ENCODE assay signal across 8 cellular contexts in the genomic region with DNA sequence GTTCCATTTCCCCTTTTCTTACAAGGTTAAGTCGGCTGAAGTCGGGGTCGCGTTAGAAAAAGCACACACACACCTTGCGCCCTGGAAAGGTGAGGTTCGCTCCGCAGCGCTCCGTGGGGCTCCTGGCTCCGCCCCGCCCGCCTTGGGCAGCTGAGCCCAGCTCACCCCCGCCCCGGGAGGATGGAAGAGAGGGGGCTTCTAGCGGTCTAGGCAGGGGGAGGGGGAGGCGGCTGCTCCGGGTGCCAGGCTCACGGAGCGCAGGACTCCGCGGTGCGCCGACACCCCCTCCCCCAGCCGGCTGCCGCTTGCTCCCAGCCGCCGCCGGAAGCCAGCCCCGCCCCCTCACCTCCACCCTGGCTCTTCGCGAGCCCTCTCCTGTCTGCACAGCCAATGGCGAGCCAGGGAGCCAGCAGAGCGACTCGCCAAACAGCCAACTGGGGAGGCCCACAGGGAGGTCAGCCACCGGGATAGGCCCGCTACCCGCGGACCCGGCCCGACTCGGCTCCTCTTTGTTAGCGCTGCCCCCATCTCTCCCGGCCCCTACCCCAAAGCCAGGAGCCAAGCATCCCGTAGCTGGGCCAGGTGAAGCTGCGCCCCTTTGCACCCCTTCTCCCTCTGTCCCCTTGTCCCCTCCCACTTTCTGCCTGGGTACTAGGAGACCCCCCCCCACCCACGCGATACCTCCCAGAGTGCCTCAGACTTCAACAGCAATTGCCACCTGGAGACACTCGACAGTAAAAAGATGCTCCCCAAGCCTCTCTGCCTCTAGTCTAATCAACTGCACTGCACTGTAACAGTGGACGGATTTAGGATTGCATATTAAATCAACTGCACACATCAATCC. TPM values are rescaled to one million over a fixed set of nuclear protein-coding genes. Genes with fewer than 3 reads are reported as not detected.
DNase-seq lines count a peak whose midpoint lies in the region; ATAC-seq and TF ChIP-seq lines count a peak whose summit lies in the region.

No MANE protein-coding gene starts in this region.

- peaks cover 0 to 6% (median under 1%) of the 10 kb centered on the region in 11 experiments; a peak in 4 of 22 replicates for H3K36me3 ChIP-seq in BLaER1 treated with 17β-estradiol and CSF1 and Interleukin-3, amounts not matched to agents 10 nM and 100 nM
- no peaks in the 10 kb centered on the region for H3K36me3 ChIP-seq in liver (ENCODE audit: control insufficient read depth in 4 of 4, insufficient read depth in 3 of 4, low read depth in 1 of 4, low read length in 3 of 4)

- H3K27me3 ChIP-seq in BLaER1 treated with 17β-estradiol and CSF1 and Interleukin-3, amounts not matched to agents 10 nM and 100 nM = no peaks in the 10 kb centered on the region
- no peaks in the 10 kb centered on the region for H3K27me3 ChIP-seq in liver (ENCODE audit: control insufficient read depth in 4 of 4, insufficient read depth in 4 of 4, low read length in 3 of 4)

- DNase-seq in NCI-H526 treated with DMSO at 0.1 percent for 48 hours (lab: John Stamatoyannopoulos, UW) (peak; percentile 98), dermis blood vessel endothelial cell (peak; percentile 98)
- peak; percentile 88 to 94 for DNase-seq in activated CD4-positive, alpha-beta T cell treated with anti-CD3 and anti-CD28 coated beads, Interleukin-2, amount 50 U/mL, for 24 hours (ENCODE audit: low read depth in 1 of 2, low spot score in 1 of 2)
- DNase-seq in stimulated activated CD4-positive, alpha-beta T cell treated with anti-CD3 and anti-CD28 coated beads, Interleukin-4, amount 100 ng/mL, for 1 hour = peak; percentile 97

- ATAC-seq in GM19351 (IDR thresholded peaks at IDR 0.05; ENCODE audit: unreplicated experiment) (peak; percentile 99), HG03520 (IDR thresholded peaks at IDR 0.05; ENCODE audit: unreplicated experiment) (peak; percentile 94)

- peak overlapping the region; percentile 71 to 98 (median 89) for H3K4me2 ChIP-seq in BLaER1 treated with 17β-estradiol and CSF1 and Interleukin-3, amounts not matched to agents 10 nM and 100 nM

- peak in 1 of 2 donors; percentile 21 for TF ChIP-seq RAD21 in liver (IDR thresholded peaks at IDR 0.05)

- H3K4me1 ChIP-seq in BLaER1 treated with 17β-estradiol and CSF1 and Interleukin-3, amounts not matched to agents 10 nM and 100 nM = peaks cover 42 to 59% (median 53%) of the 10 kb centered on the region in 10 experiments
- peaks cover 6 to 22% (median 8%) of the 10 kb centered on the region in 4 donors for H3K4me1 ChIP-seq in liver (ENCODE audit: control insufficient read depth in 4 of 4, insufficient read depth in 4 of 4, low read length in 3 of 4)

- no peaks in the 10 kb centered on the region for H3K9me3 ChIP-seq in BLaER1 treated with 17β-estradiol and CSF1 and Interleukin-3, amounts not matched to agents 10 nM and 100 nM (replicated peaks in 1 of 11)
- H3K9me3 ChIP-seq in liver (ENCODE audit: control insufficient read depth in 4 of 4, low read length in 3 of 4) = no peaks in the 10 kb centered on the region

- peaks cover 0 to 32% (median 15%) of the 10 kb centered on the region in 11 experiments; a peak in 10 of 22 replicates for H4K20me1 ChIP-seq in BLaER1 treated with 17β-estradiol and CSF1 and Interleukin-3, amounts not matched to agents 10 nM and 100 nM

- WGBS in liver = under 1% methylated on average over 49 of the region's 49 CpGs

- no peak for TF ChIP-seq CTCF in liver (IDR thresholded peaks at IDR 0.05; ENCODE audit: low read depth, low read length, missing input control)

- peak overlapping the region; percentile 78 to 91 (median 86) for H3K27ac ChIP-seq in BLaER1 treated with 17β-estradiol and CSF1 and Interleukin-3, amounts not matched to agents 10 nM and 100 nM
- peak overlapping the region; percentile 68 to 96 for H3K27ac ChIP-seq in liver (ENCODE audit: low read depth in 1 of 2, low read length in 2 of 2)

- peak overlapping the region; percentile 81 to 92 (median 87) for H3K9ac ChIP-seq in BLaER1 treated with 17β-estradiol and CSF1 and Interleukin-3, amounts not matched to agents 10 nM and 100 nM
- peak overlapping the region; percentile 81 to 91 for H3K9ac ChIP-seq in liver (ENCODE audit: low read depth in 1 of 2, low read length in 2 of 2)

- H3K4me3 ChIP-seq in BLaER1 treated with 17β-estradiol and CSF1 and Interleukin-3, amounts not matched to agents 10 nM and 100 nM = peak overlapping the region; percentile 68 to 93 (median 86)
- peak overlapping the region; percentile 77 to 88 (median 85) for H3K4me3 ChIP-seq in liver (ENCODE audit: low read depth in 1 of 3, low read length in 3 of 3)

TF ChIP-seq in liver, 16 proteins besides CTCF, POLR2A, EP300 and RAD21:
- peak in 1 of 2 donors; percentile 63 for TF ChIP-seq EGR1 (IDR thresholded peaks at IDR 0.05; ENCODE audit: low read depth in 2 of 2)
- peak; percentile 42 to 81 for TF ChIP-seq GABPA (IDR thresholded peaks at IDR 0.05 in 1 of 2, conservative IDR thresholded peaks at IDR 0.05 in 1 of 2)
- no peak for TF ChIP-seq FOXA1 (IDR thresholded peaks at IDR 0.05)
- peak; percentile 86 for TF ChIP-seq SP1 (IDR thresholded peaks at IDR 0.05)
- peak; percentile 1 for TF ChIP-seq YY1 (IDR thresholded peaks at IDR 0.05)
- peak; percentile 32 for TF ChIP-seq NR2F2 (IDR thresholded peaks at IDR 0.05)
- TF ChIP-seq RXRA (IDR thresholded peaks at IDR 0.05) = peak in 1 of 2 donors; percentile 41
- no peak for TF ChIP-seq JUND (IDR thresholded peaks at IDR 0.05)

RNA-seq across cellular contexts. Expression of a gene that starts 30.2 kb away (rescaled TPM):
- 9.5 and 14.6 TPM in 2 replicates for total RNA-seq in dermis blood vessel endothelial cell
- 1 to 10 TPM; 2.8 to 4.2 TPM for total RNA-seq in liver
- 1 to 10 TPM; 4.0 to 5.4 TPM for polyA plus RNA-seq in liver

RNA-seq across cellular contexts. Expression of a gene that starts 42.5 kb away (rescaled TPM):
- total RNA-seq in dermis blood vessel endothelial cell (37.8 and 49.1 TPM in 2 replicates), liver (10 to 100 TPM; 17.3 to 30.8 TPM)
- 10 to 100 TPM; 28.1 to 34.5 TPM for polyA plus RNA-seq in liver

Comparison
In these comparisons a context has a peak if more than half of its experiments do, and no peak if none do; other contexts are left out.
1. Peak in every context shown above with its lines: DNase-seq, ATAC-seq, H3K4me3 ChIP-seq and H3K27ac ChIP-seq.